34 cellular contexts compared by ENCODE assay signal in the genomic region with DNA sequence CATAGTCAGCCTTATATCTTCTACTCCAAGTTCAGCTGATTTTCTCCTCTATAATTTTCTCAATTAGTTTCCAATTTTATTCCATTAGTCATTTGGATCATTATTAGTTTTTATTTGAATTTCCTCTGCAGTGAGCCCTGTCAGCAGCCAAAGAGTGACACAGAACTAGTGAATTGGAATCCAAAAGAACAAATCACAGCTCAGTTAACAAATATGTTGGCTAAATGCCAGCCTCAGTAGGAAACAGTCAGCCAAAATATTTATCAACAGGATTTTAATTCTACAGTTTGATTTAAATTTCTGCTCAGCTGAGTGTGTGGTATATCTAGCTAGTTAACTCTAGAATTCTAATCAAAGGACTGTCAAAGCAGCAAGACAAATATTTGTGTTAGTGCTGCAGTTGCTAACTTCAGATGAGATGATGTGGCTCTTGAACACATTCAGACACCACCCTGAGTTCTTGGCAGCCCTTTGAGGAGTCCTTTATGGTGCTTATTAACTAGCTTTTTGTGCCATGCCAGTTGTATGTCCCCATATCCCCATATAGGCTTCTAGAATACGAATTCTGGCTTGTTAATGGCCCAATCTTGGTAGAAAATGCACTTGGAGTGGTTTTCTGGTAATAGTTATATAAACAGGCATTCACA.
DNase-seq lines count a peak whose midpoint lies in the region; ATAC-seq, FAIRE-seq and TF ChIP-seq lines count a peak whose summit lies in the region.
"Had no signal": no experiment of that assay in that cellular context is flagged by ENCODE, and none has a peak within 500 bp of the region (broad histone marks: within the 10 kb centered on the region; RNA-seq: fewer than 3 reads in every experiment).

No MANE protein-coding gene starts in this region.

- CTCF ChIA-PET in A673 (lab: Charles Lee) = no interaction called here

- no TSS peak for BruUV-seq in A673 (replicated peaks; lab: Mats Ljungman, UMichigan)

- DNase-seq in A673 (ENCODE audit: low spot score) (peak; percentile 39), GM04503 (ENCODE audit: low read depth) (peak; percentile 4), astrocyte of the spinal cord (ENCODE audit: low read depth, low spot score) (peak; percentile 41), NK-92 (lab: John Stamatoyannopoulos, UW; ENCODE audit: unreplicated experiment) (no peak), NCI-H2081 (lab: John Stamatoyannopoulos, UW) (no peak), NCI-H1105 treated with DMSO at 0.1 percent for 48 hours (lab: John Stamatoyannopoulos, UW) (no peak)
- DNase-seq: activated B cell treated with CpG ODN at 0.5 μM for 24 hours; activated CD8-positive, alpha-beta memory T cell treated with anti-CD3 and anti-CD28 coated beads, Interleukin-2, amount 10 ng/mL, durations not matched to agents 7 days and 5 days; activated naive CD4-positive, alpha-beta T cell treated with Interleukin-2 at 50 U/mL for 16 hours; adrenal gland; BE2C; CD8-positive, alpha-beta memory T cell; DMS 273 treated with DMSO at 0.1 percent for 48 hours; effector CD8-positive, alpha-beta T cell; hypothalamus; immature natural killer cell; left ventricle myocardium inferior; MM.1S; naive B cell; NCI-H1436 treated with DMSO at 0.1 percent for 48 hours; NCI-H524 treated with DMSO at 0.1 percent for 48 hours; nucleus accumbens; Peyer's patch; SIG-M5; stimulated activated CD4-positive, alpha-beta T cell treated with anti-CD3 and anti-CD28 coated beads, Interleukin-1b, Interleukin-23, amount 100 ng/mL, for 48 hours; stimulated activated CD8-positive, alpha-beta memory T cell treated with anti-CD3 and anti-CD28 coated beads, Interleukin-4, amount 100 ng/mL, for 48 hours; stimulated activated naive CD8-positive, alpha-beta T cell treated with anti-CD3 and anti-CD28 coated beads, Interleukin-15, amount 100 ng/mL, for 72 hours; T1000 had no signal

- H3K9me3 ChIP-seq in A673 (ENCODE audit: low read depth, low read length, poor library complexity, severe bottlenecking) = no peaks in the 10 kb centered on the region
- H3K9me3 ChIP-seq: adrenal gland, BE2C, gastroesophageal sphincter, left ventricle myocardium inferior, Peyer's patch had no signal

- in situ Hi-C loops in astrocyte of the spinal cord (cut with HindIII; ENCODE audit: low sequenced_read_pairs) = no loop called here

- no peak overlapping the region for H3K27ac ChIP-seq in A673 (ENCODE audit: low read depth, low read length, poor library complexity, severe bottlenecking)
- H3K27ac ChIP-seq: adrenal gland, gastroesophageal sphincter, left ventricle myocardium inferior, Peyer's patch had no signal

- peaks cover 30% of the 10 kb centered on the region for H3K4me1 ChIP-seq in A673 (ENCODE audit: insufficient read depth, low read length, poor library complexity, severe bottlenecking)
- H3K4me1 ChIP-seq: adrenal gland, BE2C, gastroesophageal sphincter, Peyer's patch had no signal

- intact Hi-C loops in A673 (cut with micrococcal nuclease; ENCODE audit: unreplicated experiment) = no loop called here

- POLR2A ChIA-PET in A673 (lab: Charles Lee; ENCODE audit: low non-redundant PET) = no interaction called here

- no peaks in the 10 kb centered on the region for H3K36me3 ChIP-seq in A673 (ENCODE audit: insufficient read depth, low read length, poor library complexity, severe bottlenecking)
- H3K36me3 ChIP-seq: adrenal gland, BE2C, gastroesophageal sphincter, left ventricle myocardium inferior, Peyer's patch had no signal

- TF ChIP-seq CTCF in A673 (conservative IDR thresholded peaks at IDR 0.05; ENCODE audit: low read depth, low read length) = no peak
- TF ChIP-seq CTCF in astrocyte of the spinal cord (IDR thresholded peaks at IDR 0.05; ENCODE audit: low read depth, low read length) = no peak

- peak; percentile 36 for FAIRE-seq in islet of Langerhans (lab: Jason Lieb, UNC)
- FAIRE-seq: colon, H54 had no signal

- H3K27me3 ChIP-seq in A673 (replicated peaks; ENCODE audit: insufficient read depth, low read depth, low read length, poor library complexity) = no peaks in the 10 kb centered on the region
- H3K27me3 ChIP-seq: adrenal gland, BE2C, gastroesophageal sphincter, Peyer's patch had no signal

- H3K4me3 ChIP-seq in A673 (ENCODE audit: low read depth, low read length, poor library complexity, severe bottlenecking) (no peak overlapping the region), astrocyte of the spinal cord (ENCODE audit: low read depth, low read length) (no peak overlapping the region)
- H3K4me3 ChIP-seq: adrenal gland, gastroesophageal sphincter, left ventricle myocardium inferior, Peyer's patch, smooth muscle cell had no signal

- ATAC-seq in HG03520 (IDR thresholded peaks at IDR 0.05; ENCODE audit: unreplicated experiment) = no peak
- ATAC-seq: activated CD8-positive, alpha-beta memory T cell treated with anti-CD3 and anti-CD28 coated beads, Interleukin-2, amount 10 ng/mL, durations not matched to agents 7 days and 5 days; gastroesophageal sphincter; stimulated activated naive CD8-positive, alpha-beta T cell treated with anti-CD3 and anti-CD28 coated beads, Interleukin-15, amount 100 ng/mL, for 72 hours had no signal

Comparison
In these comparisons a context has a peak if more than half of its experiments do, and no peak if none do; other contexts are left out.
1. DNase-seq: peak in A673 (single experiment), GM04503 (single experiment) and astrocyte of the spinal cord (single experiment); none in NK-92 (single experiment), NCI-H2081 (0 of 2) and NCI-H1105 treated with DMSO at 0.1 percent for 48 hours (single experiment).